ENCODE assay signal across 1 cellular context in genomic region chr5:150407097-150407720, GRCh38.
A peak's percentile ranks its signal among the peaks of the same experiment; 100 is the strongest.
TF ChIP-seq lines count a peak whose summit lies in the region.

No MANE protein-coding gene starts in this region.

TF ChIP-seq in HepG2, 621 proteins besides CTCF, POLR2A, EP300 and RAD21:
- no peak for TF ChIP-seq HNF4A (CRISPR knock-in tag; IDR thresholded peaks at IDR 0.05)
- peak; percentile 17 for TF ChIP-seq AGO2 (optimal IDR thresholded peaks at IDR 0.05; ENCODE audit: low read depth, low read length)
- TF ChIP-seq, protein P1, sequence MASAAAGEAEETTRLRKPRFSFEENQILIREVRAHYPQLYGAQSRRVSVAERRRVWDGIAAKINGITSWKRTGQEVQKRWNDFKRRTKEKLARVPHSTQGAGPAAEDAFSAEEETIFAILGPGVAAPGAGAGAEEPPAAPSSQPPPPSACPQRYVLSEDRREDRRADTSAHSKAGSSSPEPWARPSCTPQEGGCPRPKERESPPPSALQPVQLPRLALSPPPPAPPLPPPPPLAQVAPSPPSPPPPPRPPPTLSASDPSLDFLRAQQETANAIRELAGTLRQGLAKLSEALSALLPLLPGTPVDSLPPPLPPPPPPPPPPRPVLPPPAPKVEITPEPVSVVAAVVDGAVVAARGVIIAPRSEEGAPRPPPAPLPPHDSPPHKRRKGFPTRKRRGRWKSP (CRISPR knock-in tag; IDR thresholded peaks at IDR 0.05) = no peak
